ENCODE assay signal across 1 cellular context in genomic region chr12:88985631-88986030, GRCh38.
TF ChIP-seq lines count a peak whose summit lies in the region.

No MANE protein-coding gene starts in this region.

TF ChIP-seq in GM23338, 12 proteins besides CTCF, POLR2A, EP300 and RAD21 (continued from another document):
- no peak for TF ChIP-seq REST (IDR thresholded peaks at IDR 0.05; ENCODE audit: unreplicated experiment)
- TF ChIP-seq CREB1 (CRISPR knock-in tag; IDR thresholded peaks at IDR 0.05; ENCODE audit: low read depth), result no peak
- no peak for TF ChIP-seq STAT1 (IDR thresholded peaks at IDR 0.05; ENCODE audit: unreplicated experiment)
- no peak for TF ChIP-seq ETS1 (IDR thresholded peaks at IDR 0.05)
- no peak for TF ChIP-seq EZH2 (IDR thresholded peaks at IDR 0.05; ENCODE audit: low read depth, unreplicated experiment)
- TF ChIP-seq POLR2AphosphoS5 (IDR thresholded peaks at IDR 0.05; ENCODE audit: low read depth), result no peak
- no peak for TF ChIP-seq NANOG (IDR thresholded peaks at IDR 0.05; ENCODE audit: borderline replicate concordance)
- no peak for TF ChIP-seq ZNF114 (CRISPR knock-in tag; IDR thresholded peaks at IDR 0.05)
- TF ChIP-seq JUNB (IDR thresholded peaks at IDR 0.05; ENCODE audit: unreplicated experiment), result no peak
